In genomic region chr2:147297820-147298219, GRCh38 we compare ENCODE assay signal across 8 cellular contexts.
A peak's percentile ranks its signal among the peaks of the same experiment; 100 is the strongest.
DNase-seq lines count a peak whose midpoint lies in the region; ATAC-seq and TF ChIP-seq lines count a peak whose summit lies in the region.

No MANE protein-coding gene starts in this region.

- peak overlapping the region; percentile 43 for H3K27ac Mint-ChIP-seq in activated B cell treated with CpG ODN at 0.5 μM for 24 hours
- H3K27ac Mint-ChIP-seq in type B pancreatic cell, result no peak overlapping the region
- no peak overlapping the region for H3K27ac Mint-ChIP-seq in chondrocyte (ENCODE audit: unreplicated experiment)

- ATAC-seq in HG02885 (IDR thresholded peaks at IDR 0.05; ENCODE audit: poor library complexity, unreplicated experiment), result peak; percentile 95
- peak; percentile 28 for ATAC-seq in activated B cell treated with CpG ODN at 0.5 μM for 24 hours (ENCODE audit: low read depth)

- intact Hi-C loops in activated B cell treated with CpG ODN at 0.5 μM for 24 hours (cut with micrococcal nuclease), result no loop called here

- H3K36me3 Mint-ChIP-seq in activated B cell treated with CpG ODN at 0.5 μM for 24 hours (ENCODE audit: low read depth) (no peaks in the 10 kb centered on the region), type B pancreatic cell (no peaks in the 10 kb centered on the region), chondrocyte (ENCODE audit: low read depth) (no peaks in the 10 kb centered on the region)

- H3K9me2 ChIP-seq in GM23248 (ENCODE audit: insufficient read depth), result no peaks in the 10 kb centered on the region

- no peaks in the 10 kb centered on the region for H3K36me3 ChIP-seq in GM23248 (ENCODE audit: low read depth)

- no peak overlapping the region for H3K4me3 Mint-ChIP-seq in activated B cell treated with CpG ODN at 0.5 μM for 24 hours
- H3K4me3 Mint-ChIP-seq in type B pancreatic cell, result no peak overlapping the region
- H3K4me3 Mint-ChIP-seq in chondrocyte (ENCODE audit: unreplicated experiment), result no peak overlapping the region

- 42 to 44% methylated on average over 3 of the region's 3 CpGs for WGBS in GM23248 (ENCODE audit: low coverage in 1 of 2, low lambda C conversion rate in 2 of 2, missing lambda C conversion rate in 2 of 2), 2 experiments

- no peaks in the 10 kb centered on the region for H3K4me1 ChIP-seq in GM23248 (ENCODE audit: insufficient read depth)

- no peak overlapping the region for H3K4me3 ChIP-seq in GM23248

- in situ Hi-C loops in GM23248 (cut with MboI), result no loop called here

- H3K27me3 Mint-ChIP-seq in activated B cell treated with CpG ODN at 0.5 μM for 24 hours (no peaks in the 10 kb centered on the region), type B pancreatic cell (no peaks in the 10 kb centered on the region), chondrocyte (ENCODE audit: low read depth) (no peaks in the 10 kb centered on the region)

- H3K9ac ChIP-seq in GM23248, result no peak overlapping the region

- H3K4me1 Mint-ChIP-seq in activated B cell treated with CpG ODN at 0.5 μM for 24 hours (peaks cover 8% of the 10 kb centered on the region), type B pancreatic cell (ENCODE audit: unreplicated experiment) (no peaks in the 10 kb centered on the region), chondrocyte (ENCODE audit: low read depth) (peaks cover 5% of the 10 kb centered on the region)

- DNase-seq in NCI-H2107 treated with DMSO at 0.1 percent for 48 hours (lab: John Stamatoyannopoulos, UW; ENCODE audit: unreplicated experiment) (peak; percentile 85), NCI-H2107 (lab: John Stamatoyannopoulos, UW) (no peak), activated B cell treated with CpG ODN at 0.5 μM for 24 hours (no peak), type B pancreatic cell (ENCODE audit: extremely low spot score, unreplicated experiment) (no peak), chondrocyte (ENCODE audit: low spot score) (no peak), GM23248 (no peak)
- peak; percentile 1 for DNase-seq in stimulated activated CD8-positive, alpha-beta memory T cell treated with anti-CD3 and anti-CD28 coated beads, Interleukin-15, amount 100 ng/mL, for 24 hours (ENCODE audit: low read depth)

- no peak overlapping the region for H3K4me2 ChIP-seq in GM23248 (ENCODE audit: unreplicated experiment)

- H3F3A ChIP-seq in GM23248 (ENCODE audit: insufficient read depth), result no peaks in the 10 kb centered on the region

- H2AFZ ChIP-seq in GM23248, result no peak overlapping the region

- TF ChIP-seq CTCF in activated B cell treated with CpG ODN at 0.5 μM for 24 hours (IDR thresholded peaks at IDR 0.05) (no peak), type B pancreatic cell (conservative IDR thresholded peaks at IDR 0.05) (no peak), chondrocyte (IDR thresholded peaks at IDR 0.05) (no peak)

- peaks cover 2% of the 10 kb centered on the region for H3K9me3 Mint-ChIP-seq in activated B cell treated with CpG ODN at 0.5 μM for 24 hours
- H3K9me3 Mint-ChIP-seq in type B pancreatic cell, result no peaks in the 10 kb centered on the region
- H3K9me3 Mint-ChIP-seq in chondrocyte (ENCODE audit: low read depth), result no peaks in the 10 kb centered on the region

- CTCF ChIA-PET in activated B cell treated with CpG ODN at 0.5 μM for 24 hours (lab: Charles Lee), result no interaction called here

- H3K79me2 ChIP-seq in GM23248 (ENCODE audit: insufficient read depth), result no peaks in the 10 kb centered on the region

- H3K27ac ChIP-seq in GM23248, result no peak overlapping the region

- no peaks in the 10 kb centered on the region for H3K9me3 ChIP-seq in GM23248 (ENCODE audit: low read depth)

- H4K20me1 ChIP-seq in GM23248 (ENCODE audit: insufficient read depth), result no peaks in the 10 kb centered on the region

- no peaks in the 10 kb centered on the region for H3K27me3 ChIP-seq in GM23248 (replicated peaks; ENCODE audit: insufficient read depth)

- POLR2A ChIA-PET in activated B cell treated with CpG ODN at 0.5 μM for 24 hours (lab: Charles Lee), result no interaction called here

Comparison
In these comparisons a context has a peak if more than half of its experiments do, and no peak if none do; other contexts are left out.
1. DNase-seq: peak in NCI-H2107 treated with DMSO at 0.1 percent for 48 hours (single experiment) and stimulated activated CD8-positive, alpha-beta memory T cell treated with anti-CD3 and anti-CD28 coated beads, Interleukin-15, amount 100 ng/mL, for 24 hours (single experiment); none in NCI-H2107 (single experiment), activated B cell treated with CpG ODN at 0.5 μM for 24 hours (single experiment), type B pancreatic cell (single experiment), chondrocyte (single experiment) and GM23248 (single experiment).